Comparison of ENCODE assay signal across 23 cellular contexts in genomic region chr21:36732761-36733160, GRCh38. TPM values are rescaled to one million over a fixed set of nuclear protein-coding genes. Genes with fewer than 3 reads are reported as not detected.
"Had no signal": no experiment of that assay in that cellular context is flagged by ENCODE, and none has a peak within 500 bp of the region (broad histone marks: within the 10 kb centered on the region; RNA-seq: fewer than 3 reads in every experiment).

No MANE protein-coding gene starts in this region.

- H3K36me3 ChIP-seq: colonic mucosa, heart right ventricle, pancreas, thoracic aorta, transverse colon had no signal

- DNase-seq: colonic mucosa; dermis blood vessel endothelial cell; heart right ventricle; hypothalamus; kidney glomerular epithelial cell; mammary epithelial cell; natural killer cell; nucleus accumbens; pancreas; right cardiac atrium; small intestine; stimulated activated CD4-positive, alpha-beta T cell treated with anti-CD3 and anti-CD28 coated beads, Interleukin-2, amount 100 ng/mL, for 48 hours; transverse colon had no signal

- FAIRE-seq: frontal cortex, islet of Langerhans, pancreas, small intestine had no signal

- H3K4me1 ChIP-seq: colonic mucosa, heart right ventricle, transverse colon had no signal

- ATAC-seq: esophagus mucosa; heart right ventricle; natural killer cell; pancreas; right cardiac atrium; stimulated activated effector memory CD8-positive, alpha-beta T cell treated with anti-CD3 and anti-CD28 coated beads, Interleukin-12 subunit alpha, Interleukin-12 subunit beta, amount 100 ng/mL, for 72 hours had no signal

- H3K4me3 ChIP-seq: colonic mucosa, heart right ventricle, pancreas, thoracic aorta, transverse colon had no signal

- H3K27me3 ChIP-seq: colonic mucosa, pancreas had no signal

- H3K9me3 ChIP-seq: colonic mucosa, heart right ventricle, pancreas, thoracic aorta, transverse colon had no signal

- H3K27ac ChIP-seq: colonic mucosa, heart right ventricle, pancreas, thoracic aorta, transverse colon had no signal

RNA-seq across cellular contexts. Expression of gene SIM2, which starts 33.8 kb away (rescaled TPM):
- total RNA-seq: cerebellum, fibroblast of lung, frontal cortex, mesothelial cell of epicardium, natural killer cell, neural crest cell, right cardiac atrium, subcutaneous adipose tissue, thoracic aorta had no signal
- polyA plus RNA-seq: mammary epithelial cell, right cardiac atrium had no signal
